21 cellular contexts compared by ENCODE assay signal in the genomic region with DNA sequence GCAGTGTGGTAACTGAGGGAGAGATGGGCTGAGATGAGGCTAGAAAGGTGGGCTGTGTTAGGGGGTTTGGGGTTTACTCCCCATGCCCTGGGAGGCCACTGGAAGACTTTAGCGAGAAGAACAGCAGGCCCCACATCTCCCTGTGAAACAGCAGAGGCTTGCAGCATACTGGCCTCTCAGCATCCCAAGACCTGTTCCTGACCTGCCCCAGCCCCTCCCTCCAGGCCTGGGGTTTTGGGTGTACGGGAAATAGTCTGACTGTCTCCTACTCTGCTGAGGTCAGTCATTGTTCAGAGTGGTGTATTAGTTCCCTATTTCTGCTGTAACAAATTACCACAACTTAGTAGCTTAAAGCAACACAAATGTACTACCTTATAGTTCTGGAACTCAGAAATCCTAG.
A peak's percentile ranks its signal among the peaks of the same experiment; 100 is the strongest.
DNase-seq lines count a peak whose midpoint lies in the region; ATAC-seq and TF ChIP-seq lines count a peak whose summit lies in the region.
"Had no signal": no experiment of that assay in that cellular context is flagged by ENCODE, and none has a peak within 500 bp of the region (broad histone marks: within the 10 kb centered on the region; RNA-seq: fewer than 3 reads in every experiment).

No MANE protein-coding gene starts in this region.

- no peak for TF ChIP-seq CTCF in mucosa of descending colon (IDR thresholded peaks at IDR 0.05)
- TF ChIP-seq CTCF in upper lobe of left lung (IDR thresholded peaks at IDR 0.05), result no peak

- H3K36me3 ChIP-seq in mucosa of descending colon (ENCODE audit: low read depth), result no peaks in the 10 kb centered on the region
- H3K36me3 ChIP-seq in upper lobe of left lung, result no peaks in the 10 kb centered on the region
- H3K36me3 ChIP-seq: BLaER1, MG63 had no signal

- no peaks in the 10 kb centered on the region for H3K4me1 ChIP-seq in mucosa of descending colon (ENCODE audit: low read depth)
- peaks cover 0 to 4% (median 0%) of the 10 kb centered on the region in 4 donors for H3K4me1 ChIP-seq in upper lobe of left lung

- POLR2A ChIA-PET in activated CD4-positive, alpha-beta T cell treated with anti-CD3 and anti-CD28 coated beads for 36 hours (lab: Charles Lee), result no interaction called here

- H3K9me3 ChIP-seq in mucosa of descending colon (no peaks in the 10 kb centered on the region), upper lobe of left lung (no peaks in the 10 kb centered on the region)
- H3K9me3 ChIP-seq: MG63 had no signal

- H3K27ac ChIP-seq in upper lobe of left lung, result no peak overlapping the region
- H3K27ac ChIP-seq: BLaER1 had no signal

- no peak for TF ChIP-seq POLR2A in upper lobe of left lung (IDR thresholded peaks at IDR 0.05)

- DNase-seq in SKM-1 treated with dmso at 0.1 percent for 144 hours (lab: John Stamatoyannopoulos, UW; ENCODE audit: unreplicated experiment) (peak; percentile 23), SKM-1 (lab: John Stamatoyannopoulos, UW; ENCODE audit: unreplicated experiment) (no peak), MV-4-11 (lab: John Stamatoyannopoulos, UW) (peak; percentile 77), mucosa of descending colon (no peak), upper lobe of left lung (no peak), NCI-H128 (lab: John Stamatoyannopoulos, UW; ENCODE audit: unreplicated experiment) (no peak)
- no peak for DNase-seq in activated CD4-positive, alpha-beta T cell treated with anti-CD3 and anti-CD28 coated beads for 36 hours
- DNase-seq in activated CD4-positive, alpha-beta T cell treated with anti-CD3 and anti-CD28 coated beads for 48 hours, result no peak
- DNase-seq: GDM1; GOT3; Karpas-422; MG63; NCI-H1417 treated with DMSO at 0.1 percent for 48 hours; NCI-H2029; NCI-H2171; NCI-H446; NCI-H69; NK-92 treated with Interleukin-12 subunit alpha and Interleukin-12 subunit beta, amount 100 ng/mL, for 24 hours; RPMI8226 had no signal

- peaks cover 3% of the 10 kb centered on the region for H3K36me3 Mint-ChIP-seq in activated CD4-positive, alpha-beta T cell treated with anti-CD3 and anti-CD28 coated beads for 36 hours (ENCODE audit: low read depth)

- ATAC-seq in mucosa of descending colon (peak; percentile 43), upper lobe of left lung (ENCODE audit: low FRiP score in 2 of 2) (peak; percentile 62 to 70)
- no peak for ATAC-seq in activated CD4-positive, alpha-beta T cell treated with anti-CD3 and anti-CD28 coated beads for 36 hours
- ATAC-seq: GM12878 had no signal

- CTCF ChIA-PET in activated CD4-positive, alpha-beta T cell treated with anti-CD3 and anti-CD28 coated beads for 36 hours (lab: Charles Lee), result interaction anchor here (0.7 kb wide), 1 partner anchor 260 kb away, joined by 3 read pairs; no protein-coding TSS in a partner anchor

- WGBS in upper lobe of left lung, 2 donors, result 70 to 100% methylated on average over 1 to 2 of the region's 2 CpGs

- H3K27me3 Mint-ChIP-seq in activated CD4-positive, alpha-beta T cell treated with anti-CD3 and anti-CD28 coated beads for 36 hours, result no peaks in the 10 kb centered on the region

- peaks cover 3% of the 10 kb centered on the region for H3K9me3 Mint-ChIP-seq in activated CD4-positive, alpha-beta T cell treated with anti-CD3 and anti-CD28 coated beads for 36 hours (ENCODE audit: low read depth)

- no peak for TF ChIP-seq EP300 in upper lobe of left lung (IDR thresholded peaks at IDR 0.05)

- H3K4me3 ChIP-seq in mucosa of descending colon, result no peak overlapping the region
- H3K4me3 ChIP-seq in upper lobe of left lung, result no peak overlapping the region
- H3K4me3 ChIP-seq: BLaER1, GM12878, MG63 had no signal

- no peak overlapping the region for H3K4me3 Mint-ChIP-seq in activated CD4-positive, alpha-beta T cell treated with anti-CD3 and anti-CD28 coated beads for 36 hours

- H3K27me3 ChIP-seq in upper lobe of left lung, result no peaks in the 10 kb centered on the region
- H3K27me3 ChIP-seq: BLaER1, MG63 had no signal

- peaks cover 50% of the 10 kb centered on the region for H3K4me1 Mint-ChIP-seq in activated CD4-positive, alpha-beta T cell treated with anti-CD3 and anti-CD28 coated beads for 36 hours

- intact Hi-C loops in mucosa of descending colon (cut with DNase I, micrococcal nuclease), result no loop called here
- intact Hi-C loops in activated CD4-positive, alpha-beta T cell treated with anti-CD3 and anti-CD28 coated beads for 36 hours (cut with DNase I, micrococcal nuclease), result loop anchor here (5.0 to 10.0 kb wide), 2 partner anchors 65 to 1347 kb away; a partner anchor contains a TSS

- H3K27ac Mint-ChIP-seq in activated CD4-positive, alpha-beta T cell treated with anti-CD3 and anti-CD28 coated beads for 36 hours, result no peak overlapping the region

Comparison
In these comparisons a context has a peak if more than half of its experiments do, and no peak if none do; other contexts are left out.
1. DNase-seq: peak in SKM-1 treated with dmso at 0.1 percent for 144 hours (single experiment) and MV-4-11 (single experiment); none in SKM-1 (single experiment), mucosa of descending colon (0 of 3), upper lobe of left lung (0 of 2), NCI-H128 (single experiment), activated CD4-positive, alpha-beta T cell treated with anti-CD3 and anti-CD28 coated beads for 36 hours (single experiment) and activated CD4-positive, alpha-beta T cell treated with anti-CD3 and anti-CD28 coated beads for 48 hours (single experiment).
2. intact Hi-C loops: an anchor here in activated CD4-positive, alpha-beta T cell treated with anti-CD3 and anti-CD28 coated beads for 36 hours (5.0 to 10.0 kb wide); none called in mucosa of descending colon.